ENCODE assay signal across 9 cellular contexts in genomic region chr14:22713631-22713950, GRCh38. TPM values are rescaled to one million over a fixed set of nuclear protein-coding genes. Genes with fewer than 3 reads are reported as not detected.
A peak's percentile ranks its signal among the peaks of the same experiment; 100 is the strongest.
DNase-seq lines count a peak whose midpoint lies in the region; ATAC-seq, FAIRE-seq and TF ChIP-seq lines count a peak whose summit lies in the region.
"Had no signal": no experiment of that assay in that cellular context is flagged by ENCODE, and none has a peak within 500 bp of the region (broad histone marks: within the 10 kb centered on the region; RNA-seq: fewer than 3 reads in every experiment).

No MANE protein-coding gene starts in this region.

- H3K27me3 Mint-ChIP-seq in stimulated activated naive CD8-positive, alpha-beta T cell treated with anti-CD3 and anti-CD28 coated beads, Interleukin-15, Interleukin-2, amounts not matched to agents 100 ng/mL and 50 ng/mL, for 24 hours = peaks cover 29% of the 10 kb centered on the region
- H3K27me3 Mint-ChIP-seq in activated B cell treated with CpG ODN at 0.5 μM for 24 hours = peaks cover 29% of the 10 kb centered on the region

- H3K4me3 ChIP-seq in iPS-18c (ENCODE audit: insufficient read depth, low read depth, low read length) (peak overlapping the region; percentile 36), upper lobe of right lung (peak overlapping the region; percentile 47)

- CTCF ChIA-PET in activated B cell treated with CpG ODN at 0.5 μM for 24 hours (lab: Charles Lee) = no interaction called here

- TF ChIP-seq CTCF in activated B cell treated with CpG ODN at 0.5 μM for 24 hours (IDR thresholded peaks at IDR 0.05) (no peak), upper lobe of right lung (IDR thresholded peaks at IDR 0.05) (no peak)

- ATAC-seq in stimulated activated naive CD8-positive, alpha-beta T cell treated with anti-CD3 and anti-CD28 coated beads, Interleukin-15, Interleukin-2, amounts not matched to agents 100 U/mL and 50 U/mL, for 24 hours = no peak
- no peak for ATAC-seq in activated B cell treated with CpG ODN at 0.5 μM for 24 hours (ENCODE audit: low read depth)
- ATAC-seq in upper lobe of right lung = no peak
- no peak for ATAC-seq in HG03039 (IDR thresholded peaks at IDR 0.05; ENCODE audit: unreplicated experiment)
- ATAC-seq in esophagus mucosa = no peak

- POLR2A ChIA-PET in activated B cell treated with CpG ODN at 0.5 μM for 24 hours (lab: Charles Lee) = interaction anchor here (0.6 to 1.0 kb wide), 10 partner anchors 53 to 647 kb away, joined by 3 to 9 read pairs (median 5); partner anchors contain the start of genes OXA1L, PABPN1 and RBM23

- no peak overlapping the region for H3K27ac ChIP-seq in upper lobe of right lung
- H3K27ac ChIP-seq: left lung had no signal

- peaks cover 5% of the 10 kb centered on the region for H3K4me1 ChIP-seq in upper lobe of right lung

- peak overlapping the region; percentile 68 for H3K27ac Mint-ChIP-seq in stimulated activated naive CD8-positive, alpha-beta T cell treated with anti-CD3 and anti-CD28 coated beads, Interleukin-15, Interleukin-2, amounts not matched to agents 100 ng/mL and 50 ng/mL, for 24 hours
- H3K27ac Mint-ChIP-seq in activated B cell treated with CpG ODN at 0.5 μM for 24 hours = peak overlapping the region; percentile 78

- no peak for FAIRE-seq in GM12892 (lab: Jason Lieb, UNC)

- intact Hi-C loops in activated B cell treated with CpG ODN at 0.5 μM for 24 hours (cut with micrococcal nuclease) = loop anchor here (2.0 kb wide), 4 partner anchors 35 to 327 kb away; no protein-coding TSS in a partner anchor
- intact Hi-C loops in upper lobe of right lung (cut with DNase I) = no loop called here

- peaks cover 17% of the 10 kb centered on the region for H3K27me3 ChIP-seq in upper lobe of right lung

- peaks cover 29% of the 10 kb centered on the region for H3K4me1 Mint-ChIP-seq in stimulated activated naive CD8-positive, alpha-beta T cell treated with anti-CD3 and anti-CD28 coated beads, Interleukin-15, Interleukin-2, amounts not matched to agents 100 ng/mL and 50 ng/mL, for 24 hours (ENCODE audit: low read depth)
- H3K4me1 Mint-ChIP-seq in activated B cell treated with CpG ODN at 0.5 μM for 24 hours = peaks cover 13% of the 10 kb centered on the region

- peaks cover 7% of the 10 kb centered on the region for H3K9me3 Mint-ChIP-seq in stimulated activated naive CD8-positive, alpha-beta T cell treated with anti-CD3 and anti-CD28 coated beads, Interleukin-15, Interleukin-2, amounts not matched to agents 100 ng/mL and 50 ng/mL, for 24 hours
- no peaks in the 10 kb centered on the region for H3K9me3 Mint-ChIP-seq in activated B cell treated with CpG ODN at 0.5 μM for 24 hours

- H3K9me3 ChIP-seq in iPS-18c (ENCODE audit: control insufficient read depth, insufficient read depth, low read length) (no peaks in the 10 kb centered on the region), upper lobe of right lung (no peaks in the 10 kb centered on the region)
- H3K9me3 ChIP-seq: left lung had no signal

- no peaks in the 10 kb centered on the region for H3K36me3 ChIP-seq in upper lobe of right lung
- H3K36me3 ChIP-seq: left lung had no signal

- peak overlapping the region; percentile 81 for H3K4me3 Mint-ChIP-seq in stimulated activated naive CD8-positive, alpha-beta T cell treated with anti-CD3 and anti-CD28 coated beads, Interleukin-15, Interleukin-2, amounts not matched to agents 100 ng/mL and 50 ng/mL, for 24 hours
- H3K4me3 Mint-ChIP-seq in activated B cell treated with CpG ODN at 0.5 μM for 24 hours = peak overlapping the region; percentile 88

- TF ChIP-seq POLR2A in GM12892 (IDR thresholded peaks at IDR 0.05; ENCODE audit: low read depth, low read length) = no peak

- no peak for DNase-seq in stimulated activated naive CD8-positive, alpha-beta T cell treated with anti-CD3 and anti-CD28 coated beads, Interleukin-15, Interleukin-2, amounts not matched to agents 100 U/mL and 50 U/mL, for 24 hours
- DNase-seq in activated B cell treated with CpG ODN at 0.5 μM for 24 hours = no peak
- no peak for DNase-seq in upper lobe of right lung
- no peak for DNase-seq in GM12892 (ENCODE audit: insufficient read length)

- peaks cover 4% of the 10 kb centered on the region for H3K36me3 Mint-ChIP-seq in stimulated activated naive CD8-positive, alpha-beta T cell treated with anti-CD3 and anti-CD28 coated beads, Interleukin-15, Interleukin-2, amounts not matched to agents 100 ng/mL and 50 ng/mL, for 24 hours (ENCODE audit: low read depth)
- no peaks in the 10 kb centered on the region for H3K36me3 Mint-ChIP-seq in activated B cell treated with CpG ODN at 0.5 μM for 24 hours (ENCODE audit: low read depth)

RNA-seq across cellular contexts. Expression of gene OXA1L, which starts 52.9 kb away (rescaled TPM):
- total RNA-seq in activated B cell treated with CpG ODN at 0.5 μM for 24 hours (174 and 190 TPM in 2 replicates), upper lobe of right lung (105 TPM), esophagus mucosa (79.1 TPM)
- polyA plus RNA-seq in GM12892 (2012; ENCODE audit: missing spikeins) = 134 TPM
